ENCODE assay signal across 22 cellular contexts in genomic region chr5:9056046-9056445, GRCh38.
"Had no signal": no experiment of that assay in that cellular context is flagged by ENCODE, and none has a peak within 500 bp of the region (broad histone marks: within the 10 kb centered on the region; RNA-seq: fewer than 3 reads in every experiment).

No MANE protein-coding gene starts in this region.

- H3K4me3 ChIP-seq: body of pancreas, gastrocnemius medialis, heart right ventricle, mucosa of descending colon, right atrium auricular region, skin epidermis, transverse colon, vagina had no signal

- H3K4me1 ChIP-seq: body of pancreas, gastrocnemius medialis had no signal

- H3K9me3 ChIP-seq: body of pancreas, gastrocnemius medialis, heart right ventricle, mucosa of descending colon, right atrium auricular region, transverse colon, vagina had no signal

- H3K27me3 ChIP-seq: body of pancreas, gastrocnemius medialis, heart right ventricle, right atrium auricular region, transverse colon, vagina had no signal

- H3K36me3 ChIP-seq: gastrocnemius medialis, right atrium auricular region, transverse colon had no signal

- DNase-seq: activated CD8-positive, alpha-beta memory T cell treated with anti-CD3 and anti-CD28 coated beads, Interleukin-2, amount 50 U/mL, for 4 hours; activated CD8-positive, alpha-beta T cell treated with anti-CD3 and anti-CD28 coated beads, Interleukin-2, amount 10 ng/mL, durations not matched to agents 7 days and 5 days; activated gamma-delta T cell; activated T-cell treated with anti-CD3 and anti-CD28 coated beads, Interleukin-2, amount 50 U/mL, for 48 hours; body of pancreas; cortex of kidney; effector CD4-positive, alpha-beta T cell; gastrocnemius medialis; heart right ventricle; mucosa of descending colon; natural killer cell; stimulated activated CD4-positive, alpha-beta T cell treated with anti-CD3 and anti-CD28 coated beads, Interleukin-4, amount 100 ng/mL, for 24 hours; stimulated activated naive CD4-positive, alpha-beta T cell; T-cell; T-helper 9 cell; transverse colon had no signal

- H3K27ac ChIP-seq: body of pancreas, gastrocnemius medialis, heart right ventricle, right atrium auricular region, transverse colon, vagina, VCaP had no signal

- ATAC-seq: activated CD8-positive, alpha-beta T cell treated with anti-CD3 and anti-CD28 coated beads, Interleukin-2, amount 10 ng/mL, durations not matched to agents 7 days and 5 days; activated naive CD4-positive, alpha-beta T cell treated with anti-CD3 and anti-CD28 coated beads, Interleukin-2, amount 50 U/mL, for 72 hours; body of pancreas; gastrocnemius medialis; heart right ventricle; left lobe of liver; mucosa of descending colon; natural killer cell; T-cell had no signal
